8 cellular contexts compared by ENCODE assay signal in genomic region chr6:113858067-113858604, GRCh38. TPM values are rescaled to one million over a fixed set of nuclear protein-coding genes. Genes with fewer than 3 reads are reported as not detected.
A peak's percentile ranks its signal among the peaks of the same experiment; 100 is the strongest.
DNase-seq lines count a peak whose midpoint lies in the region; ATAC-seq and TF ChIP-seq lines count a peak whose summit lies in the region.

No MANE protein-coding gene starts in this region.

- H3K27me3 ChIP-seq in heart right ventricle (peaks cover 0 to 9% (median 0%) of the 10 kb centered on the region in 7 donors), prostate gland (replicated peaks; ENCODE audit: insufficient read depth) (no peaks in the 10 kb centered on the region)

- no peak for TF ChIP-seq POLR2A in prostate gland (IDR thresholded peaks at IDR 0.05)

- H3K4me1 Mint-ChIP-seq in activated CD8-positive, alpha-beta memory T cell treated with anti-CD3 and anti-CD28 coated beads, Interleukin-2, amount 10 ng/mL, durations not matched to agents 7 days and 5 days = peaks cover 18% of the 10 kb centered on the region
- peaks cover 18% of the 10 kb centered on the region for H3K4me1 Mint-ChIP-seq in activated T-helper 2 cell treated with anti-CD3 and anti-CD28 coated beads, Interferon-gamma antibody, Interleukin-2, Interleukin-4, amounts not matched to agents 10 μg/mL and 5 μg/mL and 100 μg/mL, durations not matched to agents 14 hours and 24 hours and 36 hours (ENCODE audit: low read depth)
- peaks cover 17% of the 10 kb centered on the region for H3K4me1 Mint-ChIP-seq in stimulated activated effector memory CD8-positive, alpha-beta T cell treated with anti-CD3 and anti-CD28 coated beads, Interleukin-12 subunit alpha, Interleukin-12 subunit beta, amount 100 ng/mL, for 72 hours

- CTCF ChIA-PET in activated CD8-positive, alpha-beta memory T cell treated with anti-CD3 and anti-CD28 coated beads, Interleukin-2, amount 10 ng/mL, durations not matched to agents 7 days and 5 days (lab: Charles Lee) = interaction anchor here (0.6 to 2.4 kb wide), 13 partner anchors 8 to 1678 kb away, joined by 3 to 20 read pairs (median 5); no protein-coding TSS in a partner anchor

- 0 to 1% methylated on average over 25 of the region's 25 CpGs for WGBS in heart right ventricle, 2 donors
- under 1% methylated on average over 25 of the region's 25 CpGs for WGBS in prostate gland

- H3K9me3 Mint-ChIP-seq in activated CD8-positive, alpha-beta memory T cell treated with anti-CD3 and anti-CD28 coated beads, Interleukin-2, amount 10 ng/mL, durations not matched to agents 7 days and 5 days (ENCODE audit: low read depth) = no peaks in the 10 kb centered on the region
- H3K9me3 Mint-ChIP-seq in activated T-helper 2 cell treated with anti-CD3 and anti-CD28 coated beads, Interferon-gamma antibody, Interleukin-2, Interleukin-4, amounts not matched to agents 10 μg/mL and 5 μg/mL and 100 μg/mL, durations not matched to agents 14 hours and 24 hours and 36 hours = no peaks in the 10 kb centered on the region
- peaks cover 7% of the 10 kb centered on the region for H3K9me3 Mint-ChIP-seq in stimulated activated effector memory CD8-positive, alpha-beta T cell treated with anti-CD3 and anti-CD28 coated beads, Interleukin-12 subunit alpha, Interleukin-12 subunit beta, amount 100 ng/mL, for 72 hours

- DNase-seq in activated CD8-positive, alpha-beta memory T cell treated with anti-CD3 and anti-CD28 coated beads, Interleukin-2, amount 10 ng/mL, durations not matched to agents 7 days and 5 days = peak; percentile 41
- DNase-seq in activated CD8-positive, alpha-beta memory T cell treated with anti-CD3 and anti-CD28 coated beads, Interleukin-2, amount 50 U/mL, for 48 hours = no peak
- peak; percentile 15 for DNase-seq in NCI-H1694 (lab: John Stamatoyannopoulos, UW)
- no peak for DNase-seq in activated T-helper 2 cell treated with anti-CD3 and anti-CD28 coated beads, Interferon-gamma antibody, Interleukin-2, Interleukin-4, amounts not matched to agents 10 μg/mL and 5 μg/mL and 100 μg/mL, durations not matched to agents 14 hours and 24 hours and 36 hours (ENCODE audit: low spot score)
- peak; percentile 33 to 44 for DNase-seq in heart right ventricle
- peak; percentile 63 for DNase-seq in prostate gland (ENCODE audit: low spot score)
- DNase-seq in stimulated activated effector memory CD8-positive, alpha-beta T cell treated with anti-CD3 and anti-CD28 coated beads, Interleukin-12 subunit alpha, Interleukin-12 subunit beta, amount 100 ng/mL, for 72 hours (ENCODE audit: low spot score in 2 of 2) = no peak

- peaks cover 2% of the 10 kb centered on the region for H3K36me3 Mint-ChIP-seq in activated CD8-positive, alpha-beta memory T cell treated with anti-CD3 and anti-CD28 coated beads, Interleukin-2, amount 10 ng/mL, durations not matched to agents 7 days and 5 days
- no peaks in the 10 kb centered on the region for H3K36me3 Mint-ChIP-seq in activated T-helper 2 cell treated with anti-CD3 and anti-CD28 coated beads, Interferon-gamma antibody, Interleukin-2, Interleukin-4, amounts not matched to agents 10 μg/mL and 5 μg/mL and 100 μg/mL, durations not matched to agents 14 hours and 24 hours and 36 hours (ENCODE audit: low read depth)
- peaks cover 12% of the 10 kb centered on the region for H3K36me3 Mint-ChIP-seq in stimulated activated effector memory CD8-positive, alpha-beta T cell treated with anti-CD3 and anti-CD28 coated beads, Interleukin-12 subunit alpha, Interleukin-12 subunit beta, amount 100 ng/mL, for 72 hours

- H3K9me3 ChIP-seq in heart right ventricle (no peaks in the 10 kb centered on the region), prostate gland (no peaks in the 10 kb centered on the region)

- H3K4me3 ChIP-seq in heart right ventricle (peak overlapping the region; percentile 70 to 93 (median 76)), prostate gland (peak overlapping the region; percentile 68 to 72)

- H3K4me3 Mint-ChIP-seq in activated CD8-positive, alpha-beta memory T cell treated with anti-CD3 and anti-CD28 coated beads, Interleukin-2, amount 10 ng/mL, durations not matched to agents 7 days and 5 days = no peak overlapping the region
- H3K4me3 Mint-ChIP-seq in activated T-helper 2 cell treated with anti-CD3 and anti-CD28 coated beads, Interferon-gamma antibody, Interleukin-2, Interleukin-4, amounts not matched to agents 10 μg/mL and 5 μg/mL and 100 μg/mL, durations not matched to agents 14 hours and 24 hours and 36 hours (ENCODE audit: low read depth) = peak overlapping the region; percentile 75
- no peak overlapping the region for H3K4me3 Mint-ChIP-seq in stimulated activated effector memory CD8-positive, alpha-beta T cell treated with anti-CD3 and anti-CD28 coated beads, Interleukin-12 subunit alpha, Interleukin-12 subunit beta, amount 100 ng/mL, for 72 hours

- peak overlapping the region; percentile 19 for H3K27ac Mint-ChIP-seq in activated CD8-positive, alpha-beta memory T cell treated with anti-CD3 and anti-CD28 coated beads, Interleukin-2, amount 10 ng/mL, durations not matched to agents 7 days and 5 days
- H3K27ac Mint-ChIP-seq in activated T-helper 2 cell treated with anti-CD3 and anti-CD28 coated beads, Interferon-gamma antibody, Interleukin-2, Interleukin-4, amounts not matched to agents 10 μg/mL and 5 μg/mL and 100 μg/mL, durations not matched to agents 14 hours and 24 hours and 36 hours = no peak overlapping the region
- no peak overlapping the region for H3K27ac Mint-ChIP-seq in stimulated activated effector memory CD8-positive, alpha-beta T cell treated with anti-CD3 and anti-CD28 coated beads, Interleukin-12 subunit alpha, Interleukin-12 subunit beta, amount 100 ng/mL, for 72 hours

- no peak for ATAC-seq in activated CD8-positive, alpha-beta memory T cell treated with anti-CD3 and anti-CD28 coated beads, Interleukin-2, amount 10 ng/mL, durations not matched to agents 7 days and 5 days
- ATAC-seq in heart right ventricle (peak in 5 of 8 donors; percentile 8 to 38 (median 27)), HG03520 (IDR thresholded peaks at IDR 0.05; ENCODE audit: unreplicated experiment) (no peak)
- no peak for ATAC-seq in stimulated activated effector memory CD8-positive, alpha-beta T cell treated with anti-CD3 and anti-CD28 coated beads, Interleukin-12 subunit alpha, Interleukin-12 subunit beta, amount 100 ng/mL, for 72 hours

- intact Hi-C loops in activated T-helper 2 cell treated with anti-CD3 and anti-CD28 coated beads, Interferon-gamma antibody, Interleukin-2, Interleukin-4, amounts not matched to agents 10 μg/mL and 5 μg/mL and 100 μg/mL, durations not matched to agents 14 hours and 24 hours and 36 hours (cut with micrococcal nuclease) = loop anchor here (1.0 to 5.0 kb wide), 5 partner anchors 114 to 1677 kb away; partner anchors contain the start of gene HDAC2
- intact Hi-C loops in heart right ventricle (cut with DNase I) (loop anchor here (2.0 to 10.0 kb wide), 23 partner anchors 49 to 1076 kb away; no protein-coding TSS in a partner anchor), prostate gland (cut with DNase I) (loop anchor here (5.0 to 10.0 kb wide), 2 partner anchors 443 to 1076 kb away; no protein-coding TSS in a partner anchor)

- TF ChIP-seq CTCF in heart right ventricle (IDR thresholded peaks at IDR 0.05) (no peak), prostate gland (IDR thresholded peaks at IDR 0.05) (no peak)

- H3K27me3 Mint-ChIP-seq in activated CD8-positive, alpha-beta memory T cell treated with anti-CD3 and anti-CD28 coated beads, Interleukin-2, amount 10 ng/mL, durations not matched to agents 7 days and 5 days = peaks cover 39% of the 10 kb centered on the region
- H3K27me3 Mint-ChIP-seq in activated T-helper 2 cell treated with anti-CD3 and anti-CD28 coated beads, Interferon-gamma antibody, Interleukin-2, Interleukin-4, amounts not matched to agents 10 μg/mL and 5 μg/mL and 100 μg/mL, durations not matched to agents 14 hours and 24 hours and 36 hours (ENCODE audit: low read depth) = peaks cover 41% of the 10 kb centered on the region

- H3K36me3 ChIP-seq in heart right ventricle (peaks cover 0 to 23% (median 0%) of the 10 kb centered on the region in 9 donors), prostate gland (no peaks in the 10 kb centered on the region)

- H3K4me1 ChIP-seq in heart right ventricle = peaks cover 0 to 52% (median 31%) of the 10 kb centered on the region in 9 donors
- no peaks in the 10 kb centered on the region for H3K4me1 ChIP-seq in prostate gland (replicated peaks)

- H3K27ac ChIP-seq in heart right ventricle (peak overlapping the region; percentile 92 to 99 (median 94)), prostate gland (peak overlapping the region; percentile 90 to 94)

RNA-seq across cellular contexts. Expression of gene MARCKS, which starts 1.0 kb away (rescaled TPM):
- total RNA-seq in activated CD8-positive, alpha-beta memory T cell treated with anti-CD3 and anti-CD28 coated beads, Interleukin-2, amount 10 ng/mL, durations not matched to agents 7 days and 5 days = under 1 TPM in 1 of 2 experiments, not detected in 1; 0.30 TPM
- 0.28 and 0.34 TPM in 2 replicates for total RNA-seq in activated T-helper 2 cell treated with anti-CD3 and anti-CD28 coated beads, Interferon-gamma antibody, Interleukin-2, Interleukin-4, amounts not matched to agents 10 μg/mL and 5 μg/mL and 100 μg/mL, durations not matched to agents 14 hours and 24 hours and 36 hours
- 10 to 100 TPM; 12.9 to 65.2 (median 16.1) TPM for total RNA-seq in heart right ventricle
- 10 to 100 TPM in 1 of 2 donors, 1 to 10 TPM in 1; 6.7 to 12.3 TPM for polyA plus RNA-seq in heart right ventricle
- 100 to 1,000 TPM in 1 of 2 donors, 10 to 100 TPM in 1; 96.2 to 190 TPM for total RNA-seq in prostate gland

Comparison
In these comparisons a context has a peak if more than half of its experiments do, and no peak if none do; other contexts are left out.
1. DNase-seq: peak in activated CD8-positive, alpha-beta memory T cell treated with anti-CD3 and anti-CD28 coated beads, Interleukin-2, amount 10 ng/mL, durations not matched to agents 7 days and 5 days (single experiment), NCI-H1694 (single experiment), heart right ventricle (2 of 2) and prostate gland (single experiment); none in activated CD8-positive, alpha-beta memory T cell treated with anti-CD3 and anti-CD28 coated beads, Interleukin-2, amount 50 U/mL, for 48 hours (single experiment), activated T-helper 2 cell treated with anti-CD3 and anti-CD28 coated beads, Interferon-gamma antibody, Interleukin-2, Interleukin-4, amounts not matched to agents 10 μg/mL and 5 μg/mL and 100 μg/mL, durations not matched to agents 14 hours and 24 hours and 36 hours (single experiment) and stimulated activated effector memory CD8-positive, alpha-beta T cell treated with anti-CD3 and anti-CD28 coated beads, Interleukin-12 subunit alpha, Interleukin-12 subunit beta, amount 100 ng/mL, for 72 hours (0 of 2).
2. ATAC-seq: peak in heart right ventricle (5 of 8); none in activated CD8-positive, alpha-beta memory T cell treated with anti-CD3 and anti-CD28 coated beads, Interleukin-2, amount 10 ng/mL, durations not matched to agents 7 days and 5 days (single experiment), stimulated activated effector memory CD8-positive, alpha-beta T cell treated with anti-CD3 and anti-CD28 coated beads, Interleukin-12 subunit alpha, Interleukin-12 subunit beta, amount 100 ng/mL, for 72 hours (single experiment) and HG03520 (single experiment).
3. RNA of gene MARCKS, which starts 1.0 kb away (total RNA-seq): 96.2 to 190 TPM in prostate gland and 12.9 to 65.2 TPM in heart right ventricle; 0.28 to 0.34 TPM in activated T-helper 2 cell treated with anti-CD3 and anti-CD28 coated beads, Interferon-gamma antibody, Interleukin-2, Interleukin-4, amounts not matched to agents 10 μg/mL and 5 μg/mL and 100 μg/mL, durations not matched to agents 14 hours and 24 hours and 36 hours and 0.30 TPM in activated CD8-positive, alpha-beta memory T cell treated with anti-CD3 and anti-CD28 coated beads, Interleukin-2, amount 10 ng/mL, durations not matched to agents 7 days and 5 days; every median in the first group is over 10 times any median in the second.